In genomic region chr11:10486161-10486840, GRCh38 we compare ENCODE assay signal across 15 cellular contexts.
"Had no signal": no experiment of that assay in that cellular context is flagged by ENCODE, and none has a peak within 500 bp of the region (broad histone marks: within the 10 kb centered on the region; RNA-seq: fewer than 3 reads in every experiment).

No MANE protein-coding gene starts in this region.

- DNase-seq: activated CD4-positive, alpha-beta T cell treated with anti-CD3 and anti-CD28 coated beads for 4 hours; activated gamma-delta T cell treated with Interleukin-2 at 50 U/mL for 16 hours; activated T-cell treated with anti-CD3 and anti-CD28 coated beads, Interleukin-2, amount 50 U/mL, for 4 hours; heart left ventricle; mammary epithelial cell; right cardiac atrium; spleen; stimulated activated CD4-positive, alpha-beta T cell treated with anti-CD3 and anti-CD28 coated beads, Interleukin-1b, Interleukin-23, amount 100 ng/mL, for 48 hours; stimulated activated naive CD8-positive, alpha-beta T cell treated with anti-CD3 and anti-CD28 coated beads, Interleukin-15, Interleukin-2, amounts not matched to agents 100 U/mL and 50 U/mL, for 24 hours; uterus had no signal

- H3K36me3 ChIP-seq: ascending aorta, uterus had no signal

- H3K27me3 ChIP-seq: ascending aorta, heart left ventricle, spleen, uterus had no signal

- H3K27ac ChIP-seq: ascending aorta, heart left ventricle, uterus, VCaP had no signal

- FAIRE-seq: frontal cortex had no signal

- H3K27me3 Mint-ChIP-seq: progenitor cell of endocrine pancreas, T-cell had no signal

- H3K9me3 Mint-ChIP-seq: activated T-cell treated with anti-CD3 and anti-CD28 coated beads, Interleukin-2, amount 50 U/mL, for 4 hours; T-cell had no signal

- H3K4me3 Mint-ChIP-seq: activated T-cell treated with anti-CD3 and anti-CD28 coated beads, Interleukin-2, amount 50 U/mL, for 4 hours; T-cell had no signal

- H3K9me3 ChIP-seq: ascending aorta, heart left ventricle, spleen, uterus had no signal

- ATAC-seq: activated T-cell treated with anti-CD3 and anti-CD28 coated beads, Interleukin-2, amount 50 U/mL, for 4 hours; heart left ventricle; right cardiac atrium; stimulated activated naive CD8-positive, alpha-beta T cell treated with anti-CD3 and anti-CD28 coated beads, Interleukin-15, Interleukin-2, amounts not matched to agents 100 U/mL and 50 U/mL, for 24 hours; T-cell had no signal

- H3K4me3 ChIP-seq: ascending aorta, heart left ventricle, spleen, uterus had no signal

- H3K27ac Mint-ChIP-seq: progenitor cell of endocrine pancreas, T-cell had no signal
